Comparison of ENCODE assay signal across 26 cellular contexts in genomic region chr11:122451911-122452310, GRCh38.
"Had no signal": no experiment of that assay in that cellular context is flagged by ENCODE, and none has a peak within 500 bp of the region (broad histone marks: within the 10 kb centered on the region; RNA-seq: fewer than 3 reads in every experiment).

No MANE protein-coding gene starts in this region.

- H3K36me3 ChIP-seq: colonic mucosa, esophagus muscularis mucosa, esophagus squamous epithelium, gastrocnemius medialis, gastroesophageal sphincter, heart left ventricle, heart right ventricle had no signal

- DNase-seq: colonic mucosa; cortex of kidney; dermis blood vessel endothelial cell; dorsolateral prefrontal cortex; effector CD4-positive, alpha-beta T cell; effector CD8-positive, alpha-beta T cell; effector memory CD4-positive, alpha-beta T cell; effector memory CD8-positive, alpha-beta T cell; endodermal cell; erythroblast; esophagus squamous epithelium; foreskin fibroblast; foreskin keratinocyte; foreskin melanocyte; gastrocnemius medialis; glutamatergic neuron; head of caudate nucleus; heart left ventricle; heart right ventricle had no signal

- H3K4me1 ChIP-seq: colonic mucosa, esophagus muscularis mucosa, esophagus squamous epithelium, foreskin keratinocyte, gastrocnemius medialis, gastroesophageal sphincter, heart left ventricle, heart right ventricle had no signal

- FAIRE-seq: colon, endothelial cell of umbilical vein had no signal

- ATAC-seq: effector memory CD8-positive, alpha-beta T cell; esophagus mucosa; foreskin keratinocyte; gastrocnemius medialis; gastroesophageal sphincter; heart left ventricle; heart right ventricle had no signal

- H3K27ac ChIP-seq: colonic mucosa, coronary artery, dorsolateral prefrontal cortex, epithelial cell of prostate, esophagus muscularis mucosa, esophagus squamous epithelium, foreskin keratinocyte, gastrocnemius medialis, gastroesophageal sphincter, heart left ventricle, heart right ventricle had no signal

- H3K4me3 ChIP-seq: colonic mucosa, coronary artery, dorsolateral prefrontal cortex, esophagus muscularis mucosa, esophagus squamous epithelium, gastrocnemius medialis, gastroesophageal sphincter, heart left ventricle, heart right ventricle had no signal

- H3K27me3 ChIP-seq: colonic mucosa, dorsolateral prefrontal cortex, esophagus muscularis mucosa, esophagus squamous epithelium, gastrocnemius medialis, gastroesophageal sphincter, heart left ventricle, heart right ventricle had no signal

- H3K9me3 ChIP-seq: colonic mucosa, esophagus muscularis mucosa, esophagus squamous epithelium, gastrocnemius medialis, gastroesophageal sphincter, heart left ventricle, heart right ventricle had no signal
